Comparison of ENCODE assay signal across 18 cellular contexts in genomic region chrX:627995-628394, GRCh38. TPM values are rescaled to one million over a fixed set of nuclear protein-coding genes. Genes with fewer than 3 reads are reported as not detected.
DNase-seq lines count a peak whose midpoint lies in the region; ATAC-seq and TF ChIP-seq lines count a peak whose summit lies in the region.
"Had no signal": no experiment of that assay in that cellular context is flagged by ENCODE, and none has a peak within 500 bp of the region (broad histone marks: within the 10 kb centered on the region; RNA-seq: fewer than 3 reads in every experiment).

No MANE protein-coding gene starts in this region.

- H4K20me1 ChIP-seq in GM23338 (replicated peaks; ENCODE audit: insufficient read depth): peaks cover 13% of the 10 kb centered on the region; the same call in 1 of the 2 replicates

- H3K4me3 Mint-ChIP-seq in GM23338 (no peak overlapping the region), brain (peak overlapping the region in 3 of 5 experiments; percentile 14 to 67 (median 60))
- H3K4me3 Mint-ChIP-seq: CD8-positive, alpha-beta T cell had no signal

- H3K27me3 ChIP-seq in BJ (ENCODE audit: control insufficient read depth, insufficient read depth, low read length) (no peaks in the 10 kb centered on the region), GM23338 (ENCODE audit: insufficient read depth) (peaks cover 96% of the 10 kb centered on the region), iPS-15b (ENCODE audit: control insufficient read depth, insufficient read depth, low read length) (peaks cover 95% of the 10 kb centered on the region)

- CTCF ChIA-PET in BJ (lab: Yijun Ruan, JAX): no interaction called here

- H3K9me2 ChIP-seq in GM23338 (ENCODE audit: insufficient read depth): no peaks in the 10 kb centered on the region

- H3K36me3 ChIP-seq in BJ (ENCODE audit: control insufficient read depth, insufficient read depth, low read length) (peaks cover 3% of the 10 kb centered on the region), GM23338 (ENCODE audit: insufficient read depth) (no peaks in the 10 kb centered on the region), iPS-15b (ENCODE audit: control insufficient read depth, insufficient read depth, low read length) (no peaks in the 10 kb centered on the region)

- TF ChIP-seq CTCF in BJ (IDR thresholded peaks at IDR 0.05; ENCODE audit: insufficient read depth, low read depth, low read length): no peak
- no peak for TF ChIP-seq CTCF in GM23338 (conservative IDR thresholded peaks at IDR 0.05; ENCODE audit: low read depth in 2 of 2)
- no peak for TF ChIP-seq CTCF in brain (conservative IDR thresholded peaks at IDR 0.05)

- no peaks in the 10 kb centered on the region for H3K9me3 ChIP-seq in iPS-15b (ENCODE audit: control insufficient read depth, insufficient read depth, low read length)
- H3K9me3 ChIP-seq: Caco-2 had no signal

- peaks cover 43% of the 10 kb centered on the region for H3F3A ChIP-seq in GM23338 (replicated peaks; ENCODE audit: low read depth)

- H3K4me2 ChIP-seq in GM23338: peak overlapping the region; percentile 64; the same call in 1 of the 2 replicates

- H3K4me3 ChIP-seq in BJ (ENCODE audit: low read depth, low read length): peak overlapping the region; percentile 54
- no peak overlapping the region for H3K4me3 ChIP-seq in GM23338
- peak overlapping the region; percentile 35 for H3K4me3 ChIP-seq in iPS-15b (ENCODE audit: low read depth, low read length)

- H3K9ac ChIP-seq in iPS-15b (ENCODE audit: low read depth, low read length): no peak overlapping the region

- H3K4me1 ChIP-seq in GM23338 (ENCODE audit: insufficient read depth) (peaks cover 32% of the 10 kb centered on the region), iPS-15b (ENCODE audit: control insufficient read depth, insufficient read depth, low read length) (peaks cover 5% of the 10 kb centered on the region)
- H3K4me1 ChIP-seq: Caco-2 had no signal

- ATAC-seq in GM23338: no peak
- no peak for ATAC-seq in GM21381 (IDR thresholded peaks at IDR 0.05; ENCODE audit: unreplicated experiment)
- ATAC-seq in GM21515 (IDR thresholded peaks at IDR 0.05; ENCODE audit: unreplicated experiment): no peak
- ATAC-seq: CD8-positive, alpha-beta T cell; HCT116 had no signal

- H3K4me1 Mint-ChIP-seq in GM23338 (peaks cover 6% of the 10 kb centered on the region), brain (peaks cover 28% of the 10 kb centered on the region)
- H3K4me1 Mint-ChIP-seq: CD14-positive monocyte had no signal

- POLR2A ChIA-PET in BJ (lab: Charles Lee): no interaction called here

- H3K27ac Mint-ChIP-seq in GM23338 (no peak overlapping the region), brain (peak overlapping the region in 2 of 5 experiments; percentile 11 to 50)
- H3K27ac Mint-ChIP-seq: CD14-positive monocyte; CD8-positive, alpha-beta T cell had no signal

- H3K9me3 Mint-ChIP-seq in GM23338: peaks cover 87% of the 10 kb centered on the region
- peaks cover 0 to 73% (median 9%) of the 10 kb centered on the region in 5 experiments for H3K9me3 Mint-ChIP-seq in brain
- H3K9me3 Mint-ChIP-seq: CD8-positive, alpha-beta T cell had no signal

- H2AFZ ChIP-seq in GM23338: no peak overlapping the region

- no peak overlapping the region for H3K27ac ChIP-seq in GM23338 (ENCODE audit: low read depth)

- H3K27me3 Mint-ChIP-seq in GM23338 (ENCODE audit: insufficient read depth, low read depth, poor library complexity) (peaks cover 72% of the 10 kb centered on the region), brain (peaks cover 98% of the 10 kb centered on the region)

- H3K36me3 Mint-ChIP-seq in GM23338 (ENCODE audit: low read depth) (peaks cover 52% of the 10 kb centered on the region), brain (no peaks in the 10 kb centered on the region)
- H3K36me3 Mint-ChIP-seq: CD14-positive monocyte; CD8-positive, alpha-beta T cell had no signal

- H3K79me2 ChIP-seq in GM23338 (replicated peaks; ENCODE audit: insufficient read depth): no peaks in the 10 kb centered on the region

- no peak for DNase-seq in BJ (ENCODE audit: low read depth)
- DNase-seq in GM23338 (ENCODE audit: low spot score): no peak
- DNase-seq in NCI-H1436 treated with DMSO at 0.1 percent for 48 hours (lab: John Stamatoyannopoulos, UW): no peak
- no peak for DNase-seq in NCI-H187 (lab: John Stamatoyannopoulos, UW)
- DNase-seq: ACHN, Caco-2, DND-41, GDM1, IMR-90 had no signal

TF ChIP-seq in GM23338, 12 proteins besides CTCF, POLR2A, EP300 and RAD21 (continues in another document):
- TF ChIP-seq ZNF114 (CRISPR knock-in tag; IDR thresholded peaks at IDR 0.05) (no peak), CREB1 (CRISPR knock-in tag; IDR thresholded peaks at IDR 0.05; ENCODE audit: low read depth) (no peak), STAT1 (IDR thresholded peaks at IDR 0.05; ENCODE audit: unreplicated experiment) (no peak), ETS1 (IDR thresholded peaks at IDR 0.05) (no peak), POLR2AphosphoS5 (IDR thresholded peaks at IDR 0.05; ENCODE audit: low read depth) (no peak), NANOG (IDR thresholded peaks at IDR 0.05; ENCODE audit: borderline replicate concordance) (no peak)
- TF ChIP-seq, protein P1, sequence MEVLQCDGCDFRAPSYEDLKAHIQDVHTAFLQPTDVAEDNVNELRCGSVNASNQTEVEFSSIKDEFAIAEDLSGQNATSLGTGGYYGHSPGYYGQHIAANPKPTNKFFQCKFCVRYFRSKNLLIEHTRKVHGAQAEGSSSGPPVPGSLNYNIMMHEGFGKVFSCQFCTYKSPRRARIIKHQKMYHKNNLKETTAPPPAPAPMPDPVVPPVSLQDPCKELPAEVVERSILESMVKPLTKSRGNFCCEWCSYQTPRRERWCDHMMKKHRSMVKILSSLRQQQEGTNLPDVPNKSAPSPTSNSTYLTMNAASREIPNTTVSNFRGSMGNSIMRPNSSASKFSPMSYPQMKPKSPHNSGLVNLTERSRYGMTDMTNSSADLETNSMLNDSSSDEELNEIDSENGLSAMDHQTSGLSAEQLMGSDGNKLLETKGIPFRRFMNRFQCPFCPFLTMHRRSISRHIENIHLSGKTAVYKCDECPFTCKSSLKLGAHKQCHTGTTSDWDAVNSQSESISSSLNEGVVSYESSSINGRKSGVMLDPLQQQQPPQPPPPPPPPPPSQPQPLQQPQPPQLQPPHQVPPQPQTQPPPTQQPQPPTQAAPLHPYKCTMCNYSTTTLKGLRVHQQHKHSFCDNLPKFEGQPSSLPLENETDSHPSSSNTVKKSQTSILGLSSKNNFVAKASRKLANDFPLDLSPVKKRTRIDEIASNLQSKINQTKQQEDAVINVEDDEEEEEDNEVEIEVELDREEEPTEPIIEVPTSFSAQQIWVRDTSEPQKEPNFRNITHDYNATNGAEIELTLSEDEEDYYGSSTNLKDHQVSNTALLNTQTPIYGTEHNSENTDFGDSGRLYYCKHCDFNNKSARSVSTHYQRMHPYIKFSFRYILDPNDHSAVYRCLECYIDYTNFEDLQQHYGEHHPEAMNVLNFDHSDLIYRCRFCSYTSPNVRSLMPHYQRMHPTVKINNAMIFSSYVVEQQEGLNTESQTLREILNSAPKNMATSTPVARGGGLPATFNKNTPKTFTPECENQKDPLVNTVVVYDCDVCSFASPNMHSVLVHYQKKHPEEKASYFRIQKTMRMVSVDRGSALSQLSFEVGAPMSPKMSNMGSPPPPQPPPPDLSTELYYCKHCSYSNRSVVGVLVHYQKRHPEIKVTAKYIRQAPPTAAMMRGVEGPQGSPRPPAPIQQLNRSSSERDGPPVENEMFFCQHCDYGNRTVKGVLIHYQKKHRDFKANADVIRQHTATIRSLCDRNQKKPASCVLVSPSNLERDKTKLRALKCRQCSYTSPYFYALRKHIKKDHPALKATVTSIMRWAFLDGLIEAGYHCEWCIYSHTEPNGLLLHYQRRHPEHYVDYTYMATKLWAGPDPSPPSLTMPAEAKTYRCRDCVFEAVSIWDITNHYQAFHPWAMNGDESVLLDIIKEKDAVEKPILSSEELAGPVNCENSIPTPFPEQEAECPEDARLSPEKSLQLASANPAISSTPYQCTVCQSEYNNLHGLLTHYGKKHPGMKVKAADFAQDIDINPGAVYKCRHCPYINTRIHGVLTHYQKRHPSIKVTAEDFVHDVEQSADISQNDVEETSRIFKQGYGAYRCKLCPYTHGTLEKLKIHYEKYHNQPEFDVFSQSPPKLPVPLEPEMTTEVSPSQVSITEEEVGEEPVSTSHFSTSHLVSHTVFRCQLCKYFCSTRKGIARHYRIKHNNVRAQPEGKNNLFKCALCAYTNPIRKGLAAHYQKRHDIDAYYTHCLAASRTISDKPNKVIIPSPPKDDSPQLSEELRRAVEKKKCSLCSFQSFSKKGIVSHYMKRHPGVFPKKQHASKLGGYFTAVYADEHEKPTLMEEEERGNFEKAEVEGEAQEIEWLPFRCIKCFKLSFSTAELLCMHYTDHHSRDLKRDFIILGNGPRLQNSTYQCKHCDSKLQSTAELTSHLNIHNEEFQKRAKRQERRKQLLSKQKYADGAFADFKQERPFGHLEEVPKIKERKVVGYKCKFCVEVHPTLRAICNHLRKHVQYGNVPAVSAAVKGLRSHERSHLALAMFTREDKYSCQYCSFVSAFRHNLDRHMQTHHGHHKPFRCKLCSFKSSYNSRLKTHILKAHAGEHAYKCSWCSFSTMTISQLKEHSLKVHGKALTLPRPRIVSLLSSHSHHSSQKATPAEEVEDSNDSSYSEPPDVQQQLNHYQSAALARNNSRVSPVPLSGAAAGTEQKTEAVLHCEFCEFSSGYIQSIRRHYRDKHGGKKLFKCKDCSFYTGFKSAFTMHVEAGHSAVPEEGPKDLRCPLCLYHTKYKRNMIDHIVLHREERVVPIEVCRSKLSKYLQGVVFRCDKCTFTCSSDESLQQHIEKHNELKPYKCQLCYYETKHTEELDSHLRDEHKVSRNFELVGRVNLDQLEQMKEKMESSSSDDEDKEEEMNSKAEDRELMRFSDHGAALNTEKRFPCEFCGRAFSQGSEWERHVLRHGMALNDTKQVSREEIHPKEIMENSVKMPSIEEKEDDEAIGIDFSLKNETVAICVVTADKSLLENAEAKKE (CRISPR knock-in tag; IDR thresholded peaks at IDR 0.05): no peak

RNA-seq across cellular contexts. Expression of gene SHOX, which starts 2.6 kb away (rescaled TPM):
- polyA plus RNA-seq in BJ (2011; rRNA removed): 18.2 and 22.8 TPM in 2 replicates
- 12.0 and 14.5 TPM in 2 replicates for polyA minus RNA-seq in BJ (2011; rRNA and poly(A)+ RNA removed)
- total RNA-seq in GM23338 (2014; rRNA removed; shearing (Covaris generic)): not detected in 2 replicates
- polyA plus RNA-seq in GM23338 (2016; fragmentation: Nextera tagmentation; extraction: Ambion mirVana): 0.14 TPM in 1 of 2 replicates, not detected in the other
- not detected for polyA plus RNA-seq in brain (ENCODE audit: insufficient read depth, low read depth, low replicate concordance)
- total RNA-seq: A172; Caco-2; CD8-positive, alpha-beta T cell; HT-29; IMR-90 had no signal
- polyA plus RNA-seq: CD14-positive monocyte, IMR-90 had no signal

Comparison
In these comparisons a context has a peak if more than half of its experiments do, and no peak if none do; other contexts are left out.
1. RNA of gene SHOX, which starts 2.6 kb away (polyA plus RNA-seq): 18.2 to 22.8 TPM in BJ; 0.14 TPM in GM23338 and not detected in brain (single experiment); every median in the first group is over 10 times any median in the second.